Comparison of ENCODE assay signal across 11 cellular contexts in genomic region chr13:33797622-33798021, GRCh38. TPM values are rescaled to one million over a fixed set of nuclear protein-coding genes. Genes with fewer than 3 reads are reported as not detected.
DNase-seq lines count a peak whose midpoint lies in the region; ATAC-seq and TF ChIP-seq lines count a peak whose summit lies in the region.
"Had no signal": no experiment of that assay in that cellular context is flagged by ENCODE, and none has a peak within 500 bp of the region (broad histone marks: within the 10 kb centered on the region; RNA-seq: fewer than 3 reads in every experiment).

No MANE protein-coding gene starts in this region.

- H3K27ac ChIP-seq in C4-2B (peak overlapping the region; percentile 58; the same call in 1 of the 2 replicates), neural cell (ENCODE audit: low read length) (peak overlapping the region; percentile 22), Peyer's patch (peak overlapping the region in 2 of 4 donors; percentile 22 to 26)
- H3K27ac ChIP-seq: neural progenitor cell had no signal

- no peak for TF ChIP-seq CTCF in C4-2B (conservative IDR thresholded peaks at IDR 0.05)
- no peak for TF ChIP-seq CTCF in neural cell (IDR thresholded peaks at IDR 0.05; ENCODE audit: poor library complexity, severe bottlenecking)
- TF ChIP-seq CTCF in Peyer's patch (IDR thresholded peaks at IDR 0.05), result no peak

- no peak overlapping the region for H2AFZ ChIP-seq in neural cell (ENCODE audit: low read depth, low read length)
- H2AFZ ChIP-seq: neural progenitor cell had no signal

- H3K27me3 Mint-ChIP-seq in dendritic cell treated with granulocyte-macrophage colony-stimulating factor and Interleukin-4, amounts not matched to agents 40 ng/mL and 50 ng/mL, for 4 days, result no peaks in the 10 kb centered on the region

- no peaks in the 10 kb centered on the region for H3K36me3 ChIP-seq in neural cell (ENCODE audit: insufficient read depth, low read length)
- no peaks in the 10 kb centered on the region for H3K36me3 ChIP-seq in Peyer's patch
- H3K36me3 ChIP-seq: neural progenitor cell had no signal

- H3K4me2 ChIP-seq in neural cell (ENCODE audit: low read length), result no peak overlapping the region
- H3K4me2 ChIP-seq: neural progenitor cell had no signal

- peak overlapping the region; percentile 34 for H3K27ac Mint-ChIP-seq in dendritic cell treated with granulocyte-macrophage colony-stimulating factor and Interleukin-4, amounts not matched to agents 40 ng/mL and 50 ng/mL, for 4 days
- H3K27ac Mint-ChIP-seq: activated naive CD4-positive, alpha-beta T cell treated with anti-CD3 and anti-CD28 coated beads, Interleukin-2, amount 50 U/mL, for 72 hours; neural progenitor cell had no signal

- H3K36me3 Mint-ChIP-seq in dendritic cell treated with granulocyte-macrophage colony-stimulating factor and Interleukin-4, amounts not matched to agents 40 ng/mL and 50 ng/mL, for 4 days (ENCODE audit: low read depth), result no peaks in the 10 kb centered on the region
- H3K36me3 Mint-ChIP-seq: activated naive CD4-positive, alpha-beta T cell treated with anti-CD3 and anti-CD28 coated beads, Interleukin-2, amount 50 U/mL, for 72 hours; neural progenitor cell had no signal

- H3K9me3 ChIP-seq in neural cell (ENCODE audit: low read length) (no peaks in the 10 kb centered on the region), Peyer's patch (no peaks in the 10 kb centered on the region)

- H3K4me3 Mint-ChIP-seq in dendritic cell treated with granulocyte-macrophage colony-stimulating factor and Interleukin-4, amounts not matched to agents 40 ng/mL and 50 ng/mL, for 4 days, result peak overlapping the region; percentile 48
- H3K4me3 Mint-ChIP-seq: neural progenitor cell had no signal

- no peak overlapping the region for H3K4me3 ChIP-seq in neural cell (ENCODE audit: low read length)
- no peak overlapping the region for H3K4me3 ChIP-seq in Peyer's patch
- H3K4me3 ChIP-seq: neural progenitor cell had no signal

- no peak for TF ChIP-seq POLR2A in Peyer's patch (IDR thresholded peaks at IDR 0.05)

- intact Hi-C loops in dendritic cell treated with granulocyte-macrophage colony-stimulating factor and Interleukin-4, amounts not matched to agents 40 ng/mL and 50 ng/mL, for 4 days (cut with micrococcal nuclease), result no loop called here

- H3K79me2 ChIP-seq in neural cell (replicated peaks; ENCODE audit: insufficient read depth, low read length), result no peaks in the 10 kb centered on the region

- H3K27me3 ChIP-seq in neural cell (ENCODE audit: insufficient read depth, low read depth, low read length) (no peaks in the 10 kb centered on the region), Peyer's patch (no peaks in the 10 kb centered on the region)
- H3K27me3 ChIP-seq: neural progenitor cell had no signal

- peak; percentile 31 for DNase-seq in LHCN-M2 (ENCODE audit: low read depth)
- no peak for DNase-seq in foreskin melanocyte
- no peak for DNase-seq in Peyer's patch
- DNase-seq: NCI-H226 had no signal

- H3K4me1 Mint-ChIP-seq in dendritic cell treated with granulocyte-macrophage colony-stimulating factor and Interleukin-4, amounts not matched to agents 40 ng/mL and 50 ng/mL, for 4 days (ENCODE audit: low read depth), result peaks cover 21% of the 10 kb centered on the region

- H3K4me1 ChIP-seq in Peyer's patch, result peaks cover 0 to 3% (median 0%) of the 10 kb centered on the region in 4 donors

- no peak overlapping the region for H3K9ac ChIP-seq in neural cell (ENCODE audit: low read length)
- H3K9ac ChIP-seq: neural progenitor cell had no signal

- H4K20me1 ChIP-seq in neural cell (ENCODE audit: insufficient read depth), result no peaks in the 10 kb centered on the region

- TF ChIP-seq RAD21 in neural cell (conservative IDR thresholded peaks at IDR 0.05), result no peak

- no peaks in the 10 kb centered on the region for H3K9me3 Mint-ChIP-seq in dendritic cell treated with granulocyte-macrophage colony-stimulating factor and Interleukin-4, amounts not matched to agents 40 ng/mL and 50 ng/mL, for 4 days
- H3K9me3 Mint-ChIP-seq: activated naive CD4-positive, alpha-beta T cell treated with anti-CD3 and anti-CD28 coated beads, Interleukin-2, amount 50 U/mL, for 72 hours; neural progenitor cell had no signal

- H3F3A ChIP-seq in neural cell (ENCODE audit: insufficient read depth, low read length, poor library complexity, severe bottlenecking), result no peaks in the 10 kb centered on the region

- TF ChIP-seq EP300 in neural cell (conservative IDR thresholded peaks at IDR 0.05; ENCODE audit: poor library complexity, severe bottlenecking), result no peak

- H3K9me2 ChIP-seq in neural cell (ENCODE audit: insufficient read depth, low read length), result no peaks in the 10 kb centered on the region

- ATAC-seq in HG03135 (IDR thresholded peaks at IDR 0.05; ENCODE audit: unreplicated experiment) (no peak), GM18519 (IDR thresholded peaks at IDR 0.05; ENCODE audit: low FRiP score, unreplicated experiment) (no peak)
- ATAC-seq: activated naive CD4-positive, alpha-beta T cell treated with anti-CD3 and anti-CD28 coated beads, Interleukin-2, amount 50 U/mL, for 72 hours had no signal

TF ChIP-seq in neural cell, 6 proteins besides CTCF, POLR2A, EP300 and RAD21:
- TF ChIP-seq TAF1 (IDR thresholded peaks at IDR 0.05; ENCODE audit: low read depth) (no peak), POLR2AphosphoS5 (IDR thresholded peaks at IDR 0.05) (no peak), REST (IDR thresholded peaks at IDR 0.05; ENCODE audit: borderline replicate concordance) (no peak), MXI1 (conservative IDR thresholded peaks at IDR 0.05; ENCODE audit: poor library complexity, severe bottlenecking) (no peak), SMC3 (conservative IDR thresholded peaks at IDR 0.05; ENCODE audit: poor library complexity) (no peak), EZH2 (IDR thresholded peaks at IDR 0.05; ENCODE audit: borderline replicate concordance, insufficient read depth, low read length, poor library complexity, severe bottlenecking) (no peak)

RNA-seq across cellular contexts. Expression of gene RFC3, which starts 20.3 kb away (rescaled TPM):
- 46.8 and 51.2 TPM in 2 replicates for total RNA-seq in LHCN-M2 (2014; rRNA removed)
- polyA plus RNA-seq in LHCN-M2 (2012), result 8.5 TPM
- 11.3 and 13.8 TPM in 2 replicates for polyA plus RNA-seq in neural cell
- polyA minus RNA-seq in neural cell, result 20.0 and 24.7 TPM in 2 replicates
- total RNA-seq in Peyer's patch, result 10 to 100 TPM in 2 of 4 donors, 1 to 10 TPM in 2; 5.4 to 32.2 (median 8.7) TPM
